ENCODE assay signal across 32 cellular contexts in genomic region chr3:52917044-52917443, GRCh38.
"Had no signal": no experiment of that assay in that cellular context is flagged by ENCODE, and none has a peak within 500 bp of the region (broad histone marks: within the 10 kb centered on the region; RNA-seq: fewer than 3 reads in every experiment).

No MANE protein-coding gene starts in this region.

- H3K4me3 ChIP-seq: adrenal gland, body of pancreas, esophagus muscularis mucosa, gastroesophageal sphincter, heart right ventricle had no signal

- H3K4me1 Mint-ChIP-seq: activated naive CD8-positive, alpha-beta T cell treated with anti-CD3 and anti-CD28 coated beads for 36 hours had no signal

- H3K9me3 ChIP-seq: adrenal gland, body of pancreas, esophagus muscularis mucosa, gastroesophageal sphincter, heart right ventricle had no signal

- H3K27me3 Mint-ChIP-seq: activated CD4-positive, alpha-beta memory T cell treated with anti-CD3 and anti-CD28 coated beads for 36 hours; activated CD8-positive, alpha-beta memory T cell treated with anti-CD3 and anti-CD28 coated beads, Interleukin-2, amount 10 ng/mL, durations not matched to agents 7 days and 5 days; activated naive CD4-positive, alpha-beta T cell treated with anti-CD3 and anti-CD28 coated beads, Interleukin-2, amount 50 U/mL, for 24 hours; activated naive CD8-positive, alpha-beta T cell treated with anti-CD3 and anti-CD28 coated beads for 36 hours; activated naive CD8-positive, alpha-beta T cell treated with anti-CD3 and anti-CD28 coated beads, Interleukin-2, amount 50 U/mL, for 24 hours; effector memory CD8-positive, alpha-beta T cell had no signal

- H3K9me3 Mint-ChIP-seq: activated CD4-positive, alpha-beta memory T cell treated with anti-CD3 and anti-CD28 coated beads for 36 hours; activated naive CD4-positive, alpha-beta T cell treated with anti-CD3 and anti-CD28 coated beads for 36 hours; activated naive CD4-positive, alpha-beta T cell treated with anti-CD3 and anti-CD28 coated beads, Interleukin-2, amount 50 U/mL, for 24 hours; activated naive CD8-positive, alpha-beta T cell treated with anti-CD3 and anti-CD28 coated beads for 36 hours; activated naive CD8-positive, alpha-beta T cell treated with anti-CD3 and anti-CD28 coated beads, Interleukin-2, amount 50 U/mL, for 24 hours; activated T-helper 1 cell treated with anti-CD3 and anti-CD28 coated beads, Interleukin-12 subunit alpha, Interleukin-12 subunit beta, Interleukin-2, Interleukin-4 antibody, amounts not matched to agents 30 ng/mL and 10 ng/mL and 1 ng/mL, durations not matched to agents 14 hours and 24 hours and 36 hours; activated T-helper 2 cell treated with anti-CD3 and anti-CD28 coated beads, Interferon-gamma antibody, Interleukin-2, Interleukin-4, amounts not matched to agents 10 μg/mL and 5 μg/mL and 100 μg/mL, durations not matched to agents 14 hours and 24 hours and 36 hours; effector memory CD8-positive, alpha-beta T cell; WTC11 had no signal

- DNase-seq: activated CD4-positive, alpha-beta memory T cell treated with anti-CD3 and anti-CD28 coated beads for 36 hours; activated CD4-positive, alpha-beta T cell treated with anti-CD3 and anti-CD28 coated beads for 1 hour; activated CD4-positive, alpha-beta T cell treated with anti-CD3 and anti-CD28 coated beads for 48 hours; activated CD8-positive, alpha-beta memory T cell treated with anti-CD3 and anti-CD28 coated beads, Interleukin-2, amount 10 ng/mL, durations not matched to agents 7 days and 5 days; activated CD8-positive, alpha-beta memory T cell treated with anti-CD3 and anti-CD28 coated beads, Interleukin-2, amount 50 U/mL, for 4 hours; activated CD8-positive, alpha-beta T cell treated with anti-CD3 and anti-CD28 coated beads, Interleukin-2, amount 10 ng/mL, durations not matched to agents 7 days and 5 days; activated effector memory CD4-positive, alpha-beta T cell treated with anti-CD3 and anti-CD28 coated beads, Interleukin-2, amount 50 U/mL, for 16 hours; activated naive CD4-positive, alpha-beta T cell treated with anti-CD3 and anti-CD28 coated beads for 36 hours; activated naive CD8-positive, alpha-beta T cell treated with anti-CD3 and anti-CD28 coated beads for 36 hours; activated naive CD8-positive, alpha-beta T cell treated with anti-CD3 and anti-CD28 coated beads, Interleukin-2, amount 50 U/mL, for 24 hours; activated T-cell treated with anti-CD3 and anti-CD28 coated beads, Interleukin-2, amount 50 U/mL, for 1 hour; activated T-cell treated with anti-CD3 and anti-CD28 coated beads, Interleukin-2, amount 50 U/mL, for 48 hours; adrenal gland; amygdala; aorta; body of pancreas; caudate nucleus; cortex of kidney; dermis blood vessel endothelial cell; effector CD4-positive, alpha-beta T cell; effector memory CD8-positive, alpha-beta T cell; erythroblast; foreskin keratinocyte; heart right ventricle; T-helper 2 cell had no signal

- H3K27me3 ChIP-seq: adrenal gland, body of pancreas, esophagus muscularis mucosa, foreskin keratinocyte, gastroesophageal sphincter, heart right ventricle had no signal

- H3K27ac ChIP-seq: adrenal gland, body of pancreas, esophagus muscularis mucosa, foreskin keratinocyte, gastroesophageal sphincter, heart right ventricle, VCaP had no signal

- ATAC-seq: activated CD8-positive, alpha-beta memory T cell treated with anti-CD3 and anti-CD28 coated beads, Interleukin-2, amount 10 ng/mL, durations not matched to agents 7 days and 5 days; activated CD8-positive, alpha-beta T cell treated with anti-CD3 and anti-CD28 coated beads, Interleukin-2, amount 10 ng/mL, durations not matched to agents 7 days and 5 days; activated naive CD8-positive, alpha-beta T cell treated with anti-CD3 and anti-CD28 coated beads, Interleukin-2, amount 50 U/mL, for 24 hours; body of pancreas; effector memory CD8-positive, alpha-beta T cell; foreskin keratinocyte; gastroesophageal sphincter; heart right ventricle; WTC11 had no signal

- H3K4me3 Mint-ChIP-seq: activated CD4-positive, alpha-beta memory T cell treated with anti-CD3 and anti-CD28 coated beads for 36 hours; activated CD8-positive, alpha-beta memory T cell treated with anti-CD3 and anti-CD28 coated beads, Interleukin-2, amount 10 ng/mL, durations not matched to agents 7 days and 5 days; activated CD8-positive, alpha-beta T cell treated with anti-CD3 and anti-CD28 coated beads, Interleukin-2, amount 10 ng/mL, durations not matched to agents 7 days and 5 days; activated naive CD4-positive, alpha-beta T cell treated with anti-CD3 and anti-CD28 coated beads for 36 hours; activated naive CD4-positive, alpha-beta T cell treated with anti-CD3 and anti-CD28 coated beads, Interleukin-2, amount 50 U/mL, for 24 hours; activated naive CD8-positive, alpha-beta T cell treated with anti-CD3 and anti-CD28 coated beads for 36 hours; activated naive CD8-positive, alpha-beta T cell treated with anti-CD3 and anti-CD28 coated beads, Interleukin-2, amount 50 U/mL, for 24 hours; activated T-helper 1 cell treated with anti-CD3 and anti-CD28 coated beads, Interleukin-12 subunit alpha, Interleukin-12 subunit beta, Interleukin-2, Interleukin-4 antibody, amounts not matched to agents 30 ng/mL and 10 ng/mL and 1 ng/mL, durations not matched to agents 14 hours and 24 hours and 36 hours; effector memory CD8-positive, alpha-beta T cell; WTC11 had no signal

- H3K27ac Mint-ChIP-seq: activated CD4-positive, alpha-beta memory T cell treated with anti-CD3 and anti-CD28 coated beads for 36 hours; activated CD8-positive, alpha-beta memory T cell treated with anti-CD3 and anti-CD28 coated beads, Interleukin-2, amount 10 ng/mL, durations not matched to agents 7 days and 5 days; activated CD8-positive, alpha-beta T cell treated with anti-CD3 and anti-CD28 coated beads, Interleukin-2, amount 10 ng/mL, durations not matched to agents 7 days and 5 days; activated naive CD4-positive, alpha-beta T cell treated with anti-CD3 and anti-CD28 coated beads for 36 hours; activated naive CD4-positive, alpha-beta T cell treated with anti-CD3 and anti-CD28 coated beads, Interleukin-2, amount 50 U/mL, for 24 hours; activated naive CD8-positive, alpha-beta T cell treated with anti-CD3 and anti-CD28 coated beads for 36 hours; activated naive CD8-positive, alpha-beta T cell treated with anti-CD3 and anti-CD28 coated beads, Interleukin-2, amount 50 U/mL, for 24 hours; activated T-helper 1 cell treated with anti-CD3 and anti-CD28 coated beads, Interleukin-12 subunit alpha, Interleukin-12 subunit beta, Interleukin-2, Interleukin-4 antibody, amounts not matched to agents 30 ng/mL and 10 ng/mL and 1 ng/mL, durations not matched to agents 14 hours and 24 hours and 36 hours; activated T-helper 2 cell treated with anti-CD3 and anti-CD28 coated beads, Interferon-gamma antibody, Interleukin-2, Interleukin-4, amounts not matched to agents 10 μg/mL and 5 μg/mL and 100 μg/mL, durations not matched to agents 14 hours and 24 hours and 36 hours; effector memory CD8-positive, alpha-beta T cell; WTC11 had no signal

- H3K4me1 ChIP-seq: esophagus muscularis mucosa, foreskin keratinocyte, gastroesophageal sphincter had no signal
